Comparison of ENCODE assay signal across 1 cellular context in genomic region chr17:9576521-9577401, GRCh38.
TF ChIP-seq lines count a peak whose summit lies in the region.

Gene CFAP52, plus strand, starts transcription at chr17:9576642. Its CDS starts 54 bp downstream, at chr17:9576696.

TF ChIP-seq in SK-N-SH treated with all-trans-retinoic acid at 6 μM for 48 hours, 23 proteins besides CTCF, POLR2A, EP300 and RAD21 (continued from another document):
- no peak for TF ChIP-seq CREB5 (CRISPR knock-in tag; IDR thresholded peaks at IDR 0.05; ENCODE audit: low read depth)
